Comparison of ENCODE assay signal across 20 cellular contexts in genomic region chr10:101857802-101858476, GRCh38. TPM values are rescaled to one million over a fixed set of nuclear protein-coding genes. Genes with fewer than 3 reads are reported as not detected.
A peak's percentile ranks its signal among the peaks of the same experiment; 100 is the strongest.
DNase-seq lines count a peak whose midpoint lies in the region; ATAC-seq, FAIRE-seq and TF ChIP-seq lines count a peak whose summit lies in the region.
"Had no signal": no experiment of that assay in that cellular context is flagged by ENCODE, and none has a peak within 500 bp of the region (broad histone marks: within the 10 kb centered on the region; RNA-seq: fewer than 3 reads in every experiment).

No MANE protein-coding gene starts in this region.

- no peaks in the 10 kb centered on the region for H3K79me2 ChIP-seq in endothelial cell of umbilical vein (ENCODE audit: control insufficient read depth, insufficient read depth, low read length)

- H3K36me3 Mint-ChIP-seq in IgD-negative memory B cell = peaks cover 10% of the 10 kb centered on the region

- H2AFZ ChIP-seq in endothelial cell of umbilical vein (ENCODE audit: low read depth, low read length) = no peak overlapping the region
- H2AFZ ChIP-seq: GM23338 had no signal

- H3K4me2 ChIP-seq in endothelial cell of umbilical vein (ENCODE audit: insufficient read depth, low read length) = no peak overlapping the region
- H3K4me2 ChIP-seq: GM23338 had no signal

- POLR2A ChIA-PET in endothelial cell of umbilical vein (lab: Charles Lee) = no interaction called here

- no peak overlapping the region for H3K9ac ChIP-seq in endothelial cell of umbilical vein (replicated peaks; ENCODE audit: extremely low read depth, insufficient read depth, low read length)

- H3K4me3 ChIP-seq in endothelial cell of umbilical vein (replicated peaks in 1 of 3; ENCODE audit: insufficient read depth in 1 of 3, low read depth in 1 of 3, low read length in 3 of 3) (no peak overlapping the region), right cardiac atrium (ENCODE audit: low read length) (no peak overlapping the region)
- H3K4me3 ChIP-seq: GM23338, K562 had no signal

- H3K27ac Mint-ChIP-seq in IgD-negative memory B cell = peak overlapping the region in 2 of 3 donors; percentile 13 to 91
- H3K27ac Mint-ChIP-seq: GM23338 had no signal

- peaks cover 34 to 38% (median 34%) of the 10 kb centered on the region in 3 donors for H3K4me1 Mint-ChIP-seq in IgD-negative memory B cell
- H3K4me1 Mint-ChIP-seq: GM23338 had no signal

- no peaks in the 10 kb centered on the region for H3K36me3 ChIP-seq in endothelial cell of umbilical vein (ENCODE audit: control insufficient read depth in 2 of 2, extremely low read depth in 1 of 2, insufficient read depth in 2 of 2, low read length in 2 of 2)

- DNase-seq in NCI-H2227 (lab: John Stamatoyannopoulos, UW; ENCODE audit: unreplicated experiment) (peak; percentile 15), NCI-H2227 treated with DMSO at 0.1 percent for 48 hours (lab: John Stamatoyannopoulos, UW) (no peak), endothelial cell of umbilical vein (ENCODE audit: low read depth, low spot score) (no peak), right cardiac atrium (no peak), NCI-H1694 (lab: John Stamatoyannopoulos, UW) (no peak)
- DNase-seq: AML-193, DMS79 treated with DMSO at 0.1 percent for 48 hours, HCEC 1CT, NCI-H1105, NCI-H2081 treated with DMSO at 0.1 percent for 48 hours, NCI-H524 had no signal

- peak; percentile 21 for FAIRE-seq in endothelial cell of umbilical vein (lab: Jason Lieb, UNC)
- FAIRE-seq: K562 had no signal

- no peak overlapping the region for H3K27ac ChIP-seq in endothelial cell of umbilical vein (ENCODE audit: insufficient read depth, low read depth, low read length)
- no peak overlapping the region for H3K27ac ChIP-seq in right cardiac atrium (ENCODE audit: low read length)
- H3K27ac ChIP-seq: 22Rv1 had no signal

- no peaks in the 10 kb centered on the region for H3K9me1 ChIP-seq in endothelial cell of umbilical vein (replicated peaks; ENCODE audit: control insufficient read depth, extremely low read depth, insufficient read depth, low read length)

- H3K27me3 Mint-ChIP-seq in IgD-negative memory B cell = no peaks in the 10 kb centered on the region

- H3K9me3 ChIP-seq in endothelial cell of umbilical vein (replicated peaks; ENCODE audit: control insufficient read depth, insufficient read depth, low read length) = no peaks in the 10 kb centered on the region
- H3K9me3 ChIP-seq in right cardiac atrium (ENCODE audit: control insufficient read depth, low read length) = no peaks in the 10 kb centered on the region

- peak; percentile 30 to 37 for ATAC-seq in right cardiac atrium
- ATAC-seq in GM18505 (IDR thresholded peaks at IDR 0.05; ENCODE audit: unreplicated experiment) = no peak
- no peak for ATAC-seq in HG02798 (IDR thresholded peaks at IDR 0.05; ENCODE audit: poor library complexity, unreplicated experiment)
- ATAC-seq: GM23338, K562, Panc1 had no signal

- CTCF ChIA-PET in endothelial cell of umbilical vein (lab: Charles Lee) = interaction anchor here (0.7 to 5.9 kb wide), 11 partner anchors 9 to 215 kb away, joined by 3 to 43 read pairs (median 6); partner anchors contain the start of gene KCNIP2

- TF ChIP-seq POLR2A in endothelial cell of umbilical vein (IDR thresholded peaks at IDR 0.05; ENCODE audit: low read depth, low read length) = no peak
- no peak for TF ChIP-seq POLR2A in GM18505 (IDR thresholded peaks at IDR 0.05; ENCODE audit: borderline replicate concordance, extremely low read depth, insufficient read depth, insufficient read length)

- H3K4me1 ChIP-seq in endothelial cell of umbilical vein (ENCODE audit: control insufficient read depth, extremely low read depth, insufficient read depth, low read length) (peaks cover 12% of the 10 kb centered on the region), right cardiac atrium (ENCODE audit: control insufficient read depth, insufficient read depth, low read length) (peaks cover 9% of the 10 kb centered on the region)

- H3K4me3 Mint-ChIP-seq in IgD-negative memory B cell = peak overlapping the region in 1 of 4 donors; percentile 70
- H3K4me3 Mint-ChIP-seq: CD14-positive monocyte, GM23338 had no signal

- no peaks in the 10 kb centered on the region for H3K27me3 ChIP-seq in endothelial cell of umbilical vein (ENCODE audit: control insufficient read depth in 2 of 2, insufficient read depth in 2 of 2, low read length in 2 of 2)
- no peaks in the 10 kb centered on the region for H3K27me3 ChIP-seq in right cardiac atrium (ENCODE audit: control insufficient read depth, insufficient read depth)

- TF ChIP-seq CTCF in endothelial cell of umbilical vein (IDR thresholded peaks at IDR 0.05; ENCODE audit: extremely low read depth in 1 of 2, insufficient read depth in 1 of 2, low read depth in 1 of 2, low read length in 2 of 2) = no peak

- dilution Hi-C loops in endothelial cell of umbilical vein (cut with MboI; ENCODE audit: extremely low pct_ligation_motif_present, low sequenced_read_pairs) = no loop called here

- BruUV-seq in endothelial cell of umbilical vein (replicated peaks; lab: Mats Ljungman, UMichigan) = no TSS peak

- H4K20me1 ChIP-seq in endothelial cell of umbilical vein (replicated peaks; ENCODE audit: control insufficient read depth, extremely low read depth, insufficient read depth, low read length) = no peaks in the 10 kb centered on the region

- H3K9me3 Mint-ChIP-seq in IgD-negative memory B cell = peaks cover 0 to 11% (median 6%) of the 10 kb centered on the region in 3 donors

- 29% methylated on average over 1 of the region's 1 CpG for WGBS in right cardiac atrium

- intact Hi-C loops in endothelial cell of umbilical vein (cut with micrococcal nuclease) = no loop called here
- intact Hi-C loops in right cardiac atrium (cut with DNase I) = no loop called here

TF ChIP-seq in endothelial cell of umbilical vein, 7 proteins besides CTCF, POLR2A, EP300 and RAD21:
- TF ChIP-seq FOS (IDR thresholded peaks at IDR 0.05; ENCODE audit: borderline replicate concordance, insufficient read depth, low read length) (no peak), MAX (IDR thresholded peaks at IDR 0.05; ENCODE audit: insufficient read depth, insufficient read length) (no peak), JUN (IDR thresholded peaks at IDR 0.05; ENCODE audit: borderline replicate concordance, insufficient read depth, insufficient read length, low read depth) (no peak), POLR2AphosphoS5 (IDR thresholded peaks at IDR 0.05; ENCODE audit: insufficient read depth, low read depth, low read length) (no peak), MYC (IDR thresholded peaks at IDR 0.05; ENCODE audit: low read depth, low read length) (no peak), GATA2 (IDR thresholded peaks at IDR 0.05; ENCODE audit: insufficient read depth, insufficient read length, low read depth, low read length) (no peak), EZH2 (IDR thresholded peaks at IDR 0.05; ENCODE audit: borderline replicate concordance, low read depth, low read length, severe bottlenecking) (no peak)

RNA-seq across cellular contexts. Expression of gene KCNIP2, which starts 14.3 kb away (rescaled TPM):
- polyA plus RNA-seq in IgD-negative memory B cell = 14.5 TPM
- total RNA-seq in endothelial cell of umbilical vein = 2.2 and 3.0 TPM in 2 replicates
- polyA plus RNA-seq in endothelial cell of umbilical vein = 0.36 and 0.65 TPM in 2 replicates
- 0.05 and 0.11 TPM in 2 replicates for polyA plus RNA-seq in endothelial cell of umbilical vein (2011; cell fraction: cytosol; rRNA removed)
- polyA plus RNA-seq in endothelial cell of umbilical vein (2011; cell fraction: nucleus; rRNA removed) = 3.6 and 3.8 TPM in 2 replicates
- polyA plus RNA-seq in endothelial cell of umbilical vein (2012) = 0.46 and 0.50 TPM in 2 replicates
- polyA minus RNA-seq in endothelial cell of umbilical vein = 1.4 and 4.7 TPM in 2 replicates
- not detected for polyA minus RNA-seq in endothelial cell of umbilical vein (2011; cell fraction: cytosol; rRNA and poly(A)+ RNA removed)
- 2.5 and 3.0 TPM in 2 replicates for polyA minus RNA-seq in endothelial cell of umbilical vein (2011; cell fraction: nucleus; rRNA and poly(A)+ RNA removed)
- 100 to 1,000 TPM; 368 to 977 (median 629) TPM for total RNA-seq in right cardiac atrium
- polyA plus RNA-seq in right cardiac atrium = 729 TPM
- total RNA-seq: G401 had no signal

RNA-seq across cellular contexts. Expression of gene OGA, which starts 39.7 kb away (rescaled TPM):
- polyA plus RNA-seq in IgD-negative memory B cell (47.8 TPM), endothelial cell of umbilical vein (21.6 and 30.8 TPM in 2 replicates), right cardiac atrium (41.1 TPM)
- total RNA-seq in endothelial cell of umbilical vein (113 and 118 TPM in 2 replicates), right cardiac atrium (10 to 100 TPM; 67.8 to 96.4 (median 85.4) TPM)
- 22.9 and 25.5 TPM in 2 replicates for polyA plus RNA-seq in endothelial cell of umbilical vein (2011; cell fraction: cytosol; rRNA removed)
- polyA plus RNA-seq in endothelial cell of umbilical vein (2011; cell fraction: nucleus; rRNA removed) = 212 and 252 TPM in 2 replicates
- 82.7 and 99.0 TPM in 2 replicates for polyA plus RNA-seq in endothelial cell of umbilical vein (2012)
- 84.4 and 102 TPM in 2 replicates for polyA minus RNA-seq in endothelial cell of umbilical vein
- polyA minus RNA-seq in endothelial cell of umbilical vein (2011; cell fraction: cytosol; rRNA and poly(A)+ RNA removed) = 23.2 TPM
- 122 and 181 TPM in 2 replicates for polyA minus RNA-seq in endothelial cell of umbilical vein (2011; cell fraction: nucleus; rRNA and poly(A)+ RNA removed)

Comparison
In these comparisons a context has a peak if more than half of its experiments do, and no peak if none do; other contexts are left out.
1. ATAC-seq: peak in right cardiac atrium (2 of 2); none in GM18505 (single experiment) and HG02798 (single experiment).
2. RNA of gene KCNIP2, which starts 14.3 kb away (polyA plus RNA-seq): 729 TPM in right cardiac atrium (single experiment); 14.5 TPM in IgD-negative memory B cell (single experiment) and 0.05 to 3.8 TPM in endothelial cell of umbilical vein; every median in the first group is over 10 times any median in the second.